ENCODE assay signal across 1 cellular context in genomic region chr16:88700636-88701482, GRCh38.
TF ChIP-seq lines count a peak whose summit lies in the region.

No MANE protein-coding gene starts in this region.

TF ChIP-seq in GM12878, 131 proteins besides CTCF, POLR2A, EP300 and RAD21 (continues in another document):
- TF ChIP-seq TBL1XR1 (IDR thresholded peaks at IDR 0.05; ENCODE audit: low read depth, low read length), result no peak
- TF ChIP-seq, protein P1, sequence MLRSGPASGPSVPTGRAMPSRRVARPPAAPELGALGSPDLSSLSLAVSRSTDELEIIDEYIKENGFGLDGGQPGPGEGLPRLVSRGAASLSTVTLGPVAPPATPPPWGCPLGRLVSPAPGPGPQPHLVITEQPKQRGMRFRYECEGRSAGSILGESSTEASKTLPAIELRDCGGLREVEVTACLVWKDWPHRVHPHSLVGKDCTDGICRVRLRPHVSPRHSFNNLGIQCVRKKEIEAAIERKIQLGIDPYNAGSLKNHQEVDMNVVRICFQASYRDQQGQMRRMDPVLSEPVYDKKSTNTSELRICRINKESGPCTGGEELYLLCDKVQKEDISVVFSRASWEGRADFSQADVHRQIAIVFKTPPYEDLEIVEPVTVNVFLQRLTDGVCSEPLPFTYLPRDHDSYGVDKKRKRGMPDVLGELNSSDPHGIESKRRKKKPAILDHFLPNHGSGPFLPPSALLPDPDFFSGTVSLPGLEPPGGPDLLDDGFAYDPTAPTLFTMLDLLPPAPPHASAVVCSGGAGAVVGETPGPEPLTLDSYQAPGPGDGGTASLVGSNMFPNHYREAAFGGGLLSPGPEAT (IDR thresholded peaks at IDR 0.05; ENCODE audit: low read depth), result peak; percentile 57; the same call in 1 of the 2 replicates
- TF ChIP-seq HDAC2 (IDR thresholded peaks at IDR 0.05), result no peak
- TF ChIP-seq IRF4 (IDR thresholded peaks at IDR 0.05; ENCODE audit: low read depth, low read length), result 0 out of 2 replicates have a peak, but pooled peaks have one; percentile 15
- peak; percentile 94 for TF ChIP-seq GATAD2B (conservative IDR thresholded peaks at IDR 0.05; ENCODE audit: low read depth)
- TF ChIP-seq MYC (IDR thresholded peaks at IDR 0.05; ENCODE audit: insufficient read depth, insufficient read length, insufficient replicate concordance, low read length, severe bottlenecking), result peak; percentile 50
- peak; percentile 81 for TF ChIP-seq CREB1 (IDR thresholded peaks at IDR 0.05; ENCODE audit: low read depth)
- peak in 1 of 2 experiments; percentile 93; a peak in 2 of 4 replicates for TF ChIP-seq ETV6 (conservative IDR thresholded peaks at IDR 0.05 in 1 of 2, IDR thresholded peaks at IDR 0.05 in 1 of 2; ENCODE audit: borderline replicate concordance in 1 of 2, low read depth in 1 of 2)
- TF ChIP-seq SMAD5 (IDR thresholded peaks at IDR 0.05; ENCODE audit: low read depth), result no peak
- peak; percentile 84 for TF ChIP-seq PBX3 (IDR thresholded peaks at IDR 0.05; ENCODE audit: insufficient replicate concordance, low read depth, low read length)
- TF ChIP-seq HDAC6 (IDR thresholded peaks at IDR 0.05; ENCODE audit: unreplicated experiment), result no peak
- no peak for TF ChIP-seq TARDBP (IDR thresholded peaks at IDR 0.05; ENCODE audit: borderline replicate concordance)
- peak; percentile 73 for TF ChIP-seq CHD2 (IDR thresholded peaks at IDR 0.05; ENCODE audit: borderline replicate concordance, low read depth, low read length)
- TF ChIP-seq BMI1 (IDR thresholded peaks at IDR 0.05; ENCODE audit: borderline replicate concordance), result no peak
- peak; percentile 64 for TF ChIP-seq NKRF (conservative IDR thresholded peaks at IDR 0.05)
- TF ChIP-seq JUNB (IDR thresholded peaks at IDR 0.05), result peak; percentile 58; the same call in 1 of the 2 replicates
- TF ChIP-seq YBX1 (IDR thresholded peaks at IDR 0.05), result no peak
- TF ChIP-seq IKZF2 (IDR thresholded peaks at IDR 0.05), result peak; percentile 76 to 81
- TF ChIP-seq, protein P2, sequence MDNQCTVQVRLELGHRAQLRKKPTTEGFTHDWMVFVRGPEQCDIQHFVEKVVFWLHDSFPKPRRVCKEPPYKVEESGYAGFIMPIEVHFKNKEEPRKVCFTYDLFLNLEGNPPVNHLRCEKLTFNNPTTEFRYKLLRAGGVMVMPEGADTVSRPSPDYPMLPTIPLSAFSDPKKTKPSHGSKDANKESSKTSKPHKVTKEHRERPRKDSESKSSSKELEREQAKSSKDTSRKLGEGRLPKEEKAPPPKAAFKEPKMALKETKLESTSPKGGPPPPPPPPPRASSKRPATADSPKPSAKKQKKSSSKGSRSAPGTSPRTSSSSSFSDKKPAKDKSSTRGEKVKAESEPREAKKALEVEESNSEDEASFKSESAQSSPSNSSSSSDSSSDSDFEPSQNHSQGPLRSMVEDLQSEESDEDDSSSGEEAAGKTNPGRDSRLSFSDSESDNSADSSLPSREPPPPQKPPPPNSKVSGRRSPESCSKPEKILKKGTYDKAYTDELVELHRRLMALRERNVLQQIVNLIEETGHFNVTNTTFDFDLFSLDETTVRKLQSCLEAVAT (IDR thresholded peaks at IDR 0.05), result peak; percentile 55; the same call in 1 of the 2 replicates
- 0 out of 2 replicates have a peak, but pooled peaks have one; percentile 25 for TF ChIP-seq POLR2AphosphoS5 (IDR thresholded peaks at IDR 0.05; ENCODE audit: low read length)
- peak; percentile 93 for TF ChIP-seq IKZF1 (conservative IDR thresholded peaks at IDR 0.05)
- TF ChIP-seq CREM (IDR thresholded peaks at IDR 0.05; ENCODE audit: low read depth), result peak; percentile 75
- TF ChIP-seq CHD1 (IDR thresholded peaks at IDR 0.05; ENCODE audit: low read depth, low read length), result no peak
- TF ChIP-seq USF1 (IDR thresholded peaks at IDR 0.05; ENCODE audit: borderline replicate concordance, extremely low read length, insufficient read depth, low read depth, low read length), result peak; percentile 48
- peak in 1 of 2 experiments; percentile 49; a peak in 1 of 4 replicates for TF ChIP-seq CEBPB (IDR thresholded peaks at IDR 0.05; ENCODE audit: borderline replicate concordance in 1 of 2, low read depth in 2 of 2, low read length in 2 of 2)
- no peak for TF ChIP-seq ZNF217 (IDR thresholded peaks at IDR 0.05)
- no peak for TF ChIP-seq ZBED1 (IDR thresholded peaks at IDR 0.05; ENCODE audit: borderline replicate concordance)
- no peak for TF ChIP-seq SUPT20H (IDR thresholded peaks at IDR 0.05; ENCODE audit: borderline replicate concordance, control insufficient read depth, low read depth, low read length)
- TF ChIP-seq SREBF1 (IDR thresholded peaks at IDR 0.05; ENCODE audit: low read length), result no peak
- TF ChIP-seq NFIC (IDR thresholded peaks at IDR 0.05; ENCODE audit: low read depth, low read length), result no peak
- TF ChIP-seq, protein P3, sequence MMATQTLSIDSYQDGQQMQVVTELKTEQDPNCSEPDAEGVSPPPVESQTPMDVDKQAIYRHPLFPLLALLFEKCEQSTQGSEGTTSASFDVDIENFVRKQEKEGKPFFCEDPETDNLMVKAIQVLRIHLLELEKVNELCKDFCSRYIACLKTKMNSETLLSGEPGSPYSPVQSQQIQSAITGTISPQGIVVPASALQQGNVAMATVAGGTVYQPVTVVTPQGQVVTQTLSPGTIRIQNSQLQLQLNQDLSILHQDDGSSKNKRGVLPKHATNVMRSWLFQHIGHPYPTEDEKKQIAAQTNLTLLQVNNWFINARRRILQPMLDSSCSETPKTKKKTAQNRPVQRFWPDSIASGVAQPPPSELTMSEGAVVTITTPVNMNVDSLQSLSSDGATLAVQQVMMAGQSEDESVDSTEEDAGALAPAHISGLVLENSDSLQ (IDR thresholded peaks at IDR 0.05), result peak; percentile 97
- TF ChIP-seq, protein P4, sequence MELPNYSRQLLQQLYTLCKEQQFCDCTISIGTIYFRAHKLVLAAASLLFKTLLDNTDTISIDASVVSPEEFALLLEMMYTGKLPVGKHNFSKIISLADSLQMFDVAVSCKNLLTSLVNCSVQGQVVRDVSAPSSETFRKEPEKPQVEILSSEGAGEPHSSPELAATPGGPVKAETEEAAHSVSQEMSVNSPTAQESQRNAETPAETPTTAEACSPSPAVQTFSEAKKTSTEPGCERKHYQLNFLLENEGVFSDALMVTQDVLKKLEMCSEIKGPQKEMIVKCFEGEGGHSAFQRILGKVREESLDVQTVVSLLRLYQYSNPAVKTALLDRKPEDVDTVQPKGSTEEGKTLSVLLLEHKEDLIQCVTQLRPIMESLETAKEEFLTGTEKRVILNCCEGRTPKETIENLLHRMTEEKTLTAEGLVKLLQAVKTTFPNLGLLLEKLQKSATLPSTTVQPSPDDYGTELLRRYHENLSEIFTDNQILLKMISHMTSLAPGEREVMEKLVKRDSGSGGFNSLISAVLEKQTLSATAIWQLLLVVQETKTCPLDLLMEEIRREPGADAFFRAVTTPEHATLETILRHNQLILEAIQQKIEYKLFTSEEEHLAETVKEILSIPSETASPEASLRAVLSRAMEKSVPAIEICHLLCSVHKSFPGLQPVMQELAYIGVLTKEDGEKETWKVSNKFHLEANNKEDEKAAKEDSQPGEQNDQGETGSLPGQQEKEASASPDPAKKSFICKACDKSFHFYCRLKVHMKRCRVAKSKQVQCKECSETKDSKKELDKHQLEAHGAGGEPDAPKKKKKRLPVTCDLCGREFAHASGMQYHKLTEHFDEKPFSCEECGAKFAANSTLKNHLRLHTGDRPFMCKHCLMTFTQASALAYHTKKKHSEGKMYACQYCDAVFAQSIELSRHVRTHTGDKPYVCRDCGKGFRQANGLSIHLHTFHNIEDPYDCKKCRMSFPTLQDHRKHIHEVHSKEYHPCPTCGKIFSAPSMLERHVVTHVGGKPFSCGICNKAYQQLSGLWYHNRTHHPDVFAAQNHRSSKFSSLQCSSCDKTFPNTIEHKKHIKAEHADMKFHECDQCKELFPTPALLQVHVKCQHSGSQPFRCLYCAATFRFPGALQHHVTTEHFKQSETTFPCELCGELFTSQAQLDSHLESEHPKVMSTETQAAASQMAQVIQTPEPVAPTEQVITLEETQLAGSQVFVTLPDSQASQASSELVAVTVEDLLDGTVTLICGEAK (IDR thresholded peaks at IDR 0.05; ENCODE audit: borderline replicate concordance), result peak; percentile 78; the same call in 1 of the 2 replicates
- TF ChIP-seq HDGF (IDR thresholded peaks at IDR 0.05), result peak; percentile 72; the same call in 1 of the 2 replicates
- peak; percentile 86 for TF ChIP-seq CBFB (IDR thresholded peaks at IDR 0.05; ENCODE audit: low read depth)
- peak in 1 of 2 experiments; percentile 86; a peak in 1 of 3 replicates for TF ChIP-seq EGR1 (IDR thresholded peaks at IDR 0.05; ENCODE audit: borderline replicate concordance in 1 of 2, low read depth in 2 of 2, low read length in 2 of 2)
- TF ChIP-seq, protein P5, sequence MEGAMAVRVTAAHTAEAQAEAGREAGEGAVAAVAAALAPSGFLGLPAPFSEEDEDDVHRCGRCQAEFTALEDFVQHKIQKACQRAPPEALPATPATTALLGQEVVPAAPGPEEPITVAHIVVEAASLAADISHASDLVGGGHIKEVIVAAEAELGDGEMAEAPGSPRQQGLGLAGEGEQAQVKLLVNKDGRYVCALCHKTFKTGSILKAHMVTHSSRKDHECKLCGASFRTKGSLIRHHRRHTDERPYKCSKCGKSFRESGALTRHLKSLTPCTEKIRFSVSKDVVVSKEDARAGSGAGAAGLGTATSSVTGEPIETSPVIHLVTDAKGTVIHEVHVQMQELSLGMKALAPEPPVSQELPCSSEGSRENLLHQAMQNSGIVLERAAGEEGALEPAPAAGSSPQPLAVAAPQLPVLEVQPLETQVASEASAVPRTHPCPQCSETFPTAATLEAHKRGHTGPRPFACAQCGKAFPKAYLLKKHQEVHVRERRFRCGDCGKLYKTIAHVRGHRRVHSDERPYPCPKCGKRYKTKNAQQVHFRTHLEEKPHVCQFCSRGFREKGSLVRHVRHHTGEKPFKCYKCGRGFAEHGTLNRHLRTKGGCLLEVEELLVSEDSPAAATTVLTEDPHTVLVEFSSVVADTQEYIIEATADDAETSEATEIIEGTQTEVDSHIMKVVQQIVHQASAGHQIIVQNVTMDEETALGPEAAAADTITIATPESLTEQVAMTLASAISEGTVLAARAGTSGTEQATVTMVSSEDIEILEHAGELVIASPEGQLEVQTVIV (IDR thresholded peaks at IDR 0.05; ENCODE audit: borderline replicate concordance, partially characterized antibody), result peak; percentile 57
- TF ChIP-seq ATF7 (IDR thresholded peaks at IDR 0.05; ENCODE audit: low read depth), result peak; percentile 86
- TF ChIP-seq, protein P6, sequence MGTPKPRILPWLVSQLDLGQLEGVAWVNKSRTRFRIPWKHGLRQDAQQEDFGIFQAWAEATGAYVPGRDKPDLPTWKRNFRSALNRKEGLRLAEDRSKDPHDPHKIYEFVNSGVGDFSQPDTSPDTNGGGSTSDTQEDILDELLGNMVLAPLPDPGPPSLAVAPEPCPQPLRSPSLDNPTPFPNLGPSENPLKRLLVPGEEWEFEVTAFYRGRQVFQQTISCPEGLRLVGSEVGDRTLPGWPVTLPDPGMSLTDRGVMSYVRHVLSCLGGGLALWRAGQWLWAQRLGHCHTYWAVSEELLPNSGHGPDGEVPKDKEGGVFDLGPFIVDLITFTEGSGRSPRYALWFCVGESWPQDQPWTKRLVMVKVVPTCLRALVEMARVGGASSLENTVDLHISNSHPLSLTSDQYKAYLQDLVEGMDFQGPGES (IDR thresholded peaks at IDR 0.05), result 0 out of 2 replicates have a peak, but pooled peaks have one; percentile 4
- peak; percentile 64; the same call in 1 of the 2 replicates for TF ChIP-seq RB1 (IDR thresholded peaks at IDR 0.05; ENCODE audit: borderline replicate concordance)
- peak; percentile 84 for TF ChIP-seq NBN (IDR thresholded peaks at IDR 0.05)
- peak; percentile 39 for TF ChIP-seq SP1 (IDR thresholded peaks at IDR 0.05; ENCODE audit: low read depth, low read length)
